ENCODE assay signal across 23 cellular contexts in genomic region chr2:74625658-74626425, GRCh38. TPM values are rescaled to one million over a fixed set of nuclear protein-coding genes. Genes with fewer than 3 reads are reported as not detected.
DNase-seq lines count a peak whose midpoint lies in the region; ATAC-seq and TF ChIP-seq lines count a peak whose summit lies in the region.
"Had no signal": no experiment of that assay in that cellular context is flagged by ENCODE, and none has a peak within 500 bp of the region (broad histone marks: within the 10 kb centered on the region; RNA-seq: fewer than 3 reads in every experiment).

No MANE protein-coding gene starts in this region.

- DNase-seq in GM23338 (ENCODE audit: low spot score) (peak; percentile 18), NB4 (ENCODE audit: low read depth) (peak; percentile 19), WERI-Rb-1 (peak; percentile 65), neural progenitor cell (ENCODE audit: low spot score) (no peak), hippocampal formation (lab: John Stamatoyannopoulos, UW) (no peak), RPMI8226 (no peak), Peyer's patch (no peak)
- DNase-seq: activated CD4-positive, alpha-beta T cell treated with anti-CD3 and anti-CD28 coated beads for 48 hours; anterior cingulate cortex; CD8-positive, alpha-beta T cell; dermis blood vessel endothelial cell; heart right ventricle; MM.1S; NCI-H146; NCI-H524; SW 1271 had no signal

- H3K9me2 ChIP-seq in GM23338 (ENCODE audit: insufficient read depth) = no peaks in the 10 kb centered on the region

- H3K36me3 Mint-ChIP-seq in GM23338 (ENCODE audit: low read depth) (no peaks in the 10 kb centered on the region), neural progenitor cell (no peaks in the 10 kb centered on the region)
- H3K36me3 Mint-ChIP-seq: activated naive CD4-positive, alpha-beta T cell treated with anti-CD3 and anti-CD28 coated beads, Interleukin-2, amount 50 U/mL, for 24 hours; CD8-positive, alpha-beta T cell had no signal

- H3K4me3 Mint-ChIP-seq in GM23338 (no peak overlapping the region), neural progenitor cell (no peak overlapping the region)
- H3K4me3 Mint-ChIP-seq: activated naive CD4-positive, alpha-beta T cell treated with anti-CD3 and anti-CD28 coated beads, Interleukin-2, amount 50 U/mL, for 24 hours; activated T-helper 1 cell treated with anti-CD3 and anti-CD28 coated beads, Interleukin-12 subunit alpha, Interleukin-12 subunit beta, Interleukin-2, Interleukin-4 antibody, amounts not matched to agents 30 ng/mL and 10 ng/mL and 1 ng/mL, durations not matched to agents 14 hours and 24 hours and 36 hours; CD8-positive, alpha-beta T cell; neural crest cell had no signal

- H3K27me3 ChIP-seq in GM23338 (ENCODE audit: insufficient read depth) = no peaks in the 10 kb centered on the region
- no peaks in the 10 kb centered on the region for H3K27me3 ChIP-seq in WERI-Rb-1 (ENCODE audit: insufficient read depth, low read depth, severe bottlenecking)
- no peaks in the 10 kb centered on the region for H3K27me3 ChIP-seq in neural progenitor cell
- H3K27me3 ChIP-seq in Peyer's patch = no peaks in the 10 kb centered on the region

- no peaks in the 10 kb centered on the region for H3K9me3 ChIP-seq in WERI-Rb-1 (ENCODE audit: severe bottlenecking)
- no peaks in the 10 kb centered on the region for H3K9me3 ChIP-seq in neural progenitor cell (ENCODE audit: low read depth)
- H3K9me3 ChIP-seq in Peyer's patch = no peaks in the 10 kb centered on the region
- H3K9me3 ChIP-seq: heart right ventricle, prostate gland had no signal

- H3K36me3 ChIP-seq in GM23338 (ENCODE audit: insufficient read depth) (no peaks in the 10 kb centered on the region), WERI-Rb-1 (no peaks in the 10 kb centered on the region), neural progenitor cell (no peaks in the 10 kb centered on the region), Peyer's patch (no peaks in the 10 kb centered on the region)
- H3K36me3 ChIP-seq: heart right ventricle, prostate gland had no signal

- H3K4me2 ChIP-seq in GM23338 (no peak overlapping the region), neural progenitor cell (no peak overlapping the region)

- H3K27me3 Mint-ChIP-seq in GM23338 (ENCODE audit: insufficient read depth, low read depth, poor library complexity) (peaks cover 2% of the 10 kb centered on the region), neural progenitor cell (ENCODE audit: insufficient read depth, low read depth) (peaks cover 11% of the 10 kb centered on the region)
- H3K27me3 Mint-ChIP-seq: activated naive CD4-positive, alpha-beta T cell treated with anti-CD3 and anti-CD28 coated beads, Interleukin-2, amount 50 U/mL, for 24 hours had no signal

- H3K27ac Mint-ChIP-seq in GM23338 = no peak overlapping the region
- no peak overlapping the region for H3K27ac Mint-ChIP-seq in neural progenitor cell
- H3K27ac Mint-ChIP-seq: activated naive CD4-positive, alpha-beta T cell treated with anti-CD3 and anti-CD28 coated beads, Interleukin-2, amount 50 U/mL, for 24 hours; activated T-helper 1 cell treated with anti-CD3 and anti-CD28 coated beads, Interleukin-12 subunit alpha, Interleukin-12 subunit beta, Interleukin-2, Interleukin-4 antibody, amounts not matched to agents 30 ng/mL and 10 ng/mL and 1 ng/mL, durations not matched to agents 14 hours and 24 hours and 36 hours; CD8-positive, alpha-beta T cell had no signal

- H3K79me2 ChIP-seq in GM23338 (replicated peaks; ENCODE audit: insufficient read depth) (no peaks in the 10 kb centered on the region), neural progenitor cell (ENCODE audit: low read depth) (no peaks in the 10 kb centered on the region)

- H2AFZ ChIP-seq in GM23338 = peak overlapping the region; percentile 60
- H2AFZ ChIP-seq in neural progenitor cell (replicated peaks) = peak overlapping the region; percentile 53

- no peaks in the 10 kb centered on the region for H3K4me1 ChIP-seq in GM23338 (ENCODE audit: insufficient read depth)
- no peaks in the 10 kb centered on the region for H3K4me1 ChIP-seq in neural progenitor cell
- no peaks in the 10 kb centered on the region for H3K4me1 ChIP-seq in Peyer's patch
- H3K4me1 ChIP-seq: heart right ventricle, prostate gland had no signal

- H3K4me1 Mint-ChIP-seq in GM23338 = peaks cover 5% of the 10 kb centered on the region; the same call in 2 of the 3 replicates
- no peaks in the 10 kb centered on the region for H3K4me1 Mint-ChIP-seq in neural progenitor cell
- H3K4me1 Mint-ChIP-seq: activated naive CD4-positive, alpha-beta T cell treated with anti-CD3 and anti-CD28 coated beads, Interleukin-2, amount 50 U/mL, for 24 hours; neural crest cell had no signal

- H3F3A ChIP-seq in GM23338 (replicated peaks; ENCODE audit: low read depth) = no peaks in the 10 kb centered on the region
- peaks cover 3% of the 10 kb centered on the region for H3F3A ChIP-seq in neural progenitor cell (ENCODE audit: low read depth)

- H4K20me1 ChIP-seq in GM23338 (replicated peaks; ENCODE audit: insufficient read depth) (no peaks in the 10 kb centered on the region), neural progenitor cell (ENCODE audit: low read depth) (no peaks in the 10 kb centered on the region)

- peak overlapping the region; percentile 72 for H3K27ac ChIP-seq in GM23338 (ENCODE audit: low read depth)
- H3K27ac ChIP-seq in WERI-Rb-1 = peak overlapping the region; percentile 47
- H3K27ac ChIP-seq in neural progenitor cell = no peak overlapping the region
- H3K27ac ChIP-seq in Peyer's patch = no peak overlapping the region
- H3K27ac ChIP-seq: heart right ventricle, prostate gland had no signal

- H3K9me3 Mint-ChIP-seq in GM23338 (no peaks in the 10 kb centered on the region), neural progenitor cell (no peaks in the 10 kb centered on the region)
- H3K9me3 Mint-ChIP-seq: activated naive CD4-positive, alpha-beta T cell treated with anti-CD3 and anti-CD28 coated beads, Interleukin-2, amount 50 U/mL, for 24 hours; activated T-helper 1 cell treated with anti-CD3 and anti-CD28 coated beads, Interleukin-12 subunit alpha, Interleukin-12 subunit beta, Interleukin-2, Interleukin-4 antibody, amounts not matched to agents 30 ng/mL and 10 ng/mL and 1 ng/mL, durations not matched to agents 14 hours and 24 hours and 36 hours; CD8-positive, alpha-beta T cell; neural crest cell had no signal

- TF ChIP-seq POLR2A in NB4 (IDR thresholded peaks at IDR 0.05; ENCODE audit: extremely low read depth, insufficient read length) (no peak), Peyer's patch (IDR thresholded peaks at IDR 0.05) (no peak)

- H3K9ac ChIP-seq in neural progenitor cell = no peak overlapping the region

- TF ChIP-seq CTCF in GM23338 (conservative IDR thresholded peaks at IDR 0.05; ENCODE audit: low read depth in 2 of 2) (0 out of 4 replicates have a peak, but pooled peaks of 1 of the 2 experiments have one; percentile 2), NB4 (IDR thresholded peaks at IDR 0.05; ENCODE audit: low read depth, low read length) (no peak), WERI-Rb-1 (IDR thresholded peaks at IDR 0.05; ENCODE audit: low read depth, low read length) (peak; percentile 47; the same call in 1 of the 2 replicates), neural progenitor cell (IDR thresholded peaks at IDR 0.05) (no peak), Peyer's patch (IDR thresholded peaks at IDR 0.05) (no peak)

- peak; percentile 56 for ATAC-seq in GM23338
- ATAC-seq: CD8-positive, alpha-beta T cell; heart right ventricle; Right ventricle myocardium inferior had no signal

- H3K4me3 ChIP-seq in GM23338 (no peak overlapping the region), NB4 (ENCODE audit: low read depth, low read length) (no peak overlapping the region), WERI-Rb-1 (ENCODE audit: low read depth, low read length) (no peak overlapping the region), neural progenitor cell (no peak overlapping the region), Peyer's patch (no peak overlapping the region)
- H3K4me3 ChIP-seq: heart right ventricle, prostate gland had no signal

TF ChIP-seq in GM23338, 12 proteins besides CTCF, POLR2A, EP300 and RAD21 (continues in another document):
- TF ChIP-seq REST (IDR thresholded peaks at IDR 0.05; ENCODE audit: unreplicated experiment) (no peak), ZNF114 (CRISPR knock-in tag; IDR thresholded peaks at IDR 0.05) (no peak), JUNB (IDR thresholded peaks at IDR 0.05; ENCODE audit: unreplicated experiment) (no peak), CREB1 (CRISPR knock-in tag; IDR thresholded peaks at IDR 0.05; ENCODE audit: low read depth) (no peak), NANOG (IDR thresholded peaks at IDR 0.05; ENCODE audit: borderline replicate concordance) (no peak), EZH2phosphoT487 (IDR thresholded peaks at IDR 0.05; ENCODE audit: unreplicated experiment) (no peak)

RNA-seq across cellular contexts. Expression of gene M1AP, which starts 22.3 kb away (rescaled TPM):
- 5.2 and 12.1 TPM in 2 replicates for total RNA-seq in GM23338 (2014; rRNA removed; shearing (Covaris generic))
- polyA plus RNA-seq in GM23338 (2016; fragmentation: Nextera tagmentation; extraction: Ambion mirVana) = 2.8 and 5.1 TPM in 2 replicates
- total RNA-seq in neural progenitor cell (ENCODE audit: low replicate concordance) = 0.75 and 3.7 TPM in 2 replicates
- total RNA-seq in Peyer's patch = not detected
- total RNA-seq: cardiac septum; CD8-positive, alpha-beta T cell; dermis blood vessel endothelial cell; fibroblast of villous mesenchyme; Right ventricle myocardium inferior had no signal

RNA-seq across cellular contexts. Expression of gene SEMA4F, which starts 28.2 kb away (rescaled TPM):
- 3.2 and 13.0 TPM in 2 replicates for total RNA-seq in GM23338 (2014; rRNA removed; shearing (Covaris generic))
- polyA plus RNA-seq in GM23338 (2016; fragmentation: Nextera tagmentation; extraction: Ambion mirVana) = 1.5 and 2.2 TPM in 2 replicates
- total RNA-seq in neural progenitor cell (ENCODE audit: low replicate concordance) (3.5 and 11.3 TPM in 2 replicates), Peyer's patch (1 to 10 TPM; 1.6 to 6.5 (median 3.3) TPM)

Comparison
In these comparisons a context has a peak if more than half of its experiments do, and no peak if none do; other contexts are left out.
1. DNase-seq: peak in GM23338 (single experiment), NB4 (single experiment) and WERI-Rb-1 (single experiment); none in neural progenitor cell (single experiment), hippocampal formation (0 of 2), RPMI8226 (single experiment) and Peyer's patch (0 of 3).
2. H3K27ac ChIP-seq: peak in GM23338 (single experiment) and WERI-Rb-1 (single experiment); none in neural progenitor cell (single experiment) and Peyer's patch (0 of 4).